ENCODE assay signal across 1 cellular context in the genomic region with DNA sequence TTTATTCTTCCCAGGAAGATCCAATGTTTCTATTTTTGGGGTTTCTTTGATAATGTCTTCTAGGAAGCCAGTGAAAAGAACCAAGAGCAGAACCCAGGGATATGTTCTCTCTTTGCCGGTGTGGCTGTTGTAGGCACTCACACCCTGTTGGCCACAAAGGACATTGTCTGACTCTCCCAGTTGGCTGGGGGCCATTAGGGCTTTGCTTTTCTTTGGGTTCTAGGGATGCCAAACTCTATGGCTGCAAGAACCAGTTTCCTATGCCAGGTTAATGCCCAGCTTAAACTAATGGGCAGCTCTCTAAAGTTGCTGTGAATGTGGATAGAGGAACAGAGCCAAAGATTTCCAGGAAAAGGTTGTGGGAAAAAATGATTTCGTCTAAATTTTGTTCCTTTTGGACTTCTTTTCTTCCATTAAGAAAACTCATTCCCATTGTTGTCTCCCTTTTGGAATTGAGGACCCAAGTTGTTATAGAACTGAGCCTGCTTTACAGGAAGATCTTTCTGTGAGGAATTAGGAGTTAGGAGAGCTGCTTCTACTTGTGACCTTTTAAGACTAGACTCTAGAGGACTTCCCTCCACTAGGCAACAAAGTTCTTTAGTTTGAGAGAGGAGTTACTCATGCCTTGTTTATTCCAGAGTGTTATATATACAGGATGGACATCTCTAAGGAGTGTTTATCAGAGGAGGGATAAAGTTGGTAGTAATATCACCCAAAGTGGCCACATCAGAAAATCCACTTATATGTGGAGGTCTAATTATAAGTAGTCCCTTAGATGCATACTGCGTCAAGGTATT.
TF ChIP-seq lines count a peak whose summit lies in the region.

No MANE protein-coding gene starts in this region.

TF ChIP-seq in K562, 482 proteins besides CTCF, POLR2A, EP300 and RAD21:
- TF ChIP-seq TBP (optimal IDR thresholded peaks at IDR 0.05; ENCODE audit: low read depth, low read length) (peak; percentile 11), ESRRA (IDR thresholded peaks at IDR 0.05; ENCODE audit: borderline replicate concordance, low read depth) (no peak), HDAC3 (IDR thresholded peaks at IDR 0.05; ENCODE audit: borderline replicate concordance, partially characterized antibody) (no peak), NFIC (IDR thresholded peaks at IDR 0.05) (0 out of 2 replicates have a peak, but pooled peaks have one; percentile 26), ZNF717 (CRISPR knock-in tag; IDR thresholded peaks at IDR 0.05) (0 out of 2 replicates have a peak, but pooled peaks have one; percentile 36), ZNF133 (CRISPR knock-in tag; IDR thresholded peaks at IDR 0.05) (no peak), PTBP1 (IDR thresholded peaks at IDR 0.05; ENCODE audit: low read depth, low read length) (no peak), ARID2 (IDR thresholded peaks at IDR 0.05) (0 out of 2 replicates have a peak, but pooled peaks have one; percentile 3), SMAD1 (IDR thresholded peaks at IDR 0.05; ENCODE audit: low read depth, low read length, partially characterized antibody) (peak; percentile 13)
- TF ChIP-seq, protein P1, sequence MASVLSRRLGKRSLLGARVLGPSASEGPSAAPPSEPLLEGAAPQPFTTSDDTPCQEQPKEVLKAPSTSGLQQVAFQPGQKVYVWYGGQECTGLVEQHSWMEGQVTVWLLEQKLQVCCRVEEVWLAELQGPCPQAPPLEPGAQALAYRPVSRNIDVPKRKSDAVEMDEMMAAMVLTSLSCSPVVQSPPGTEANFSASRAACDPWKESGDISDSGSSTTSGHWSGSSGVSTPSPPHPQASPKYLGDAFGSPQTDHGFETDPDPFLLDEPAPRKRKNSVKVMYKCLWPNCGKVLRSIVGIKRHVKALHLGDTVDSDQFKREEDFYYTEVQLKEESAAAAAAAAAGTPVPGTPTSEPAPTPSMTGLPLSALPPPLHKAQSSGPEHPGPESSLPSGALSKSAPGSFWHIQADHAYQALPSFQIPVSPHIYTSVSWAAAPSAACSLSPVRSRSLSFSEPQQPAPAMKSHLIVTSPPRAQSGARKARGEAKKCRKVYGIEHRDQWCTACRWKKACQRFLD (CRISPR knock-in tag; IDR thresholded peaks at IDR 0.05), result peak; percentile 38; the same call in 1 of the 2 replicates
- TF ChIP-seq, protein P2, sequence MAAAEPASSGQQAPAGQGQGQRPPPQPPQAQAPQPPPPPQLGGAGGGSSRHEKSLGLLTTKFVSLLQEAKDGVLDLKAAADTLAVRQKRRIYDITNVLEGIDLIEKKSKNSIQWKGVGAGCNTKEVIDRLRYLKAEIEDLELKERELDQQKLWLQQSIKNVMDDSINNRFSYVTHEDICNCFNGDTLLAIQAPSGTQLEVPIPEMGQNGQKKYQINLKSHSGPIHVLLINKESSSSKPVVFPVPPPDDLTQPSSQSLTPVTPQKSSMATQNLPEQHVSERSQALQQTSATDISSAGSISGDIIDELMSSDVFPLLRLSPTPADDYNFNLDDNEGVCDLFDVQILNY (CRISPR knock-in tag; IDR thresholded peaks at IDR 0.05), result no peak
